ENCODE assay signal across 21 cellular contexts in the genomic region with DNA sequence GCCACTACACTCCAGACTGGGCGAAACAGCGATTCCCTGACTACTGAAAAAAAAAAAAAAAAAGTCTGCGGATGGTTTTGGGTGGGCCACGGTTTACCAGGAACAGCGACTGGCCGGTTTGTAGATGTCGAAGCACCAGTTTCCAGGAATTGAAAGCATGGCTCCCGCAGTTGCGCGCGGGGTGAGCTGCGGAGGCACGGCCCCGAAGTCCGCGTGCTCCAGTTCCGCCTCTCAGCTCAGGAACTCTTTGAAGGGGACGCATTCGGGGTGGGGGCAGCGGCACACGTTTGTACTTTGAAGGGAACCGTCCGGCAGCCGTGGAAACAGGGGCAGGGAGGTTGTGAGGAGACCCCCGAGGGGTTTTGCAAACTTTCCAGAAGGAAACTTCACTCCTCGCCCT. TPM values are rescaled to one million over a fixed set of nuclear protein-coding genes. Genes with fewer than 3 reads are reported as not detected.
DNase-seq lines count a peak whose midpoint lies in the region; ATAC-seq, FAIRE-seq and TF ChIP-seq lines count a peak whose summit lies in the region.
"Had no signal": no experiment of that assay in that cellular context is flagged by ENCODE, and none has a peak within 500 bp of the region (broad histone marks: within the 10 kb centered on the region; RNA-seq: fewer than 3 reads in every experiment).

No MANE protein-coding gene starts in this region.

- 0 out of 4 replicates have a peak overlapping the region, but pooled peaks of 1 of the 2 experiments have one; percentile 45 for H3K9ac ChIP-seq in K562 (ENCODE audit: insufficient read depth in 1 of 2, low read depth in 2 of 2, low read length in 2 of 2)

- H3K27me3 ChIP-seq in H7 (ENCODE audit: control insufficient read depth, insufficient read depth, low read length) (no peaks in the 10 kb centered on the region), K562 (ENCODE audit: control insufficient read depth in 2 of 2, insufficient read depth in 2 of 2, low read length in 2 of 2) (peaks cover 5 to 27% of the 10 kb centered on the region in 2 experiments; a peak in 3 of 5 replicates), spleen (replicated peaks in 1 of 7) (peaks cover 0 to 57% (median 2%) of the 10 kb centered on the region in 7 donors)

- CTCF ChIA-PET in K562 (lab: Yijun Ruan, JAX; ENCODE audit: low intra/inter-chr PET ratio): no interaction called here

- no peaks in the 10 kb centered on the region for H3K79me2 ChIP-seq in K562 (ENCODE audit: control insufficient read depth, insufficient read depth, low read length)

- H3K36me3 ChIP-seq in H7 (replicated peaks; ENCODE audit: control insufficient read depth, insufficient read depth, low read length) (no peaks in the 10 kb centered on the region), K562 (ENCODE audit: control insufficient read depth, insufficient read depth, low read length) (no peaks in the 10 kb centered on the region), spleen (no peaks in the 10 kb centered on the region)
- H3K36me3 ChIP-seq: HAP-1 had no signal

- ATAC-seq in K562: no peak

- WGBS in K562 (ENCODE audit: insufficient coverage, low coverage, missing lambda C conversion rate): 16% methylated on average over 7 of the region's 26 CpGs
- WGBS in spleen, 5 donors: 87 to 93% (median 90%) methylated on average over 23 to 26 of the region's 26 CpGs

- H4K20me1 ChIP-seq in K562 (replicated peaks; ENCODE audit: control insufficient read depth, insufficient read depth, low read length): no peaks in the 10 kb centered on the region

- no TSS peak for BruUV-seq in K562 (replicated peaks; lab: Mats Ljungman, UMichigan)

- in situ Hi-C loops in K562 (cut with MboI): no loop called here

- H3K4me1 ChIP-seq in K562 (replicated peaks in 1 of 2; ENCODE audit: control insufficient read depth in 2 of 2, insufficient read depth in 2 of 2, low read length in 2 of 2) (peaks cover 0 to 12% of the 10 kb centered on the region in 2 experiments; a peak in 3 of 5 replicates), spleen (no peaks in the 10 kb centered on the region)

- TF ChIP-seq CTCF in K562 (IDR thresholded peaks at IDR 0.05 in 2 of 3, conservative IDR thresholded peaks at IDR 0.05 in 1 of 3; ENCODE audit: insufficient read depth in 2 of 3, low read depth in 1 of 3, low read length in 3 of 3): no peak
- TF ChIP-seq CTCF in spleen (IDR thresholded peaks at IDR 0.05 in 8 of 11, conservative IDR thresholded peaks at IDR 0.05 in 3 of 11): no peak

- TF ChIP-seq RAD21 in K562 (CRISPR knock-in tag; conservative IDR thresholded peaks at IDR 0.05 in 1 of 2, IDR thresholded peaks at IDR 0.05 in 1 of 2): no peak

- H3K4me3 ChIP-seq in H7 (ENCODE audit: insufficient read depth, low read depth, low read length) (no peak overlapping the region), K562 (no peak overlapping the region), spleen (no peak overlapping the region)
- H3K4me3 ChIP-seq: HAP-1 had no signal

- H3K9me3 ChIP-seq in K562 (replicated peaks; ENCODE audit: control insufficient read depth, insufficient read depth, low read depth, low read length) (no peaks in the 10 kb centered on the region), spleen (no peaks in the 10 kb centered on the region)
- H3K9me3 ChIP-seq: HAP-1 had no signal

- no peak for TF ChIP-seq POLR2A in K562 (conservative IDR thresholded peaks at IDR 0.05)
- TF ChIP-seq POLR2A in spleen (IDR thresholded peaks at IDR 0.05): no peak

- TF ChIP-seq EP300 in K562 (IDR thresholded peaks at IDR 0.05; ENCODE audit: low read length): no peak

- POLR2A ChIA-PET in K562 (lab: Yijun Ruan, JAX): no interaction called here

- intact Hi-C loops in K562 (cut with micrococcal nuclease) (loop anchor here (10.0 kb wide), 1 partner anchor 46 kb away; no protein-coding TSS in a partner anchor), spleen (cut with DNase I; ENCODE audit: low total_unique reads) (no loop called here)

- DNase-seq in H7 (peak; percentile 27), K562 (ENCODE audit: extremely low read depth in 1 of 4, low spot score in 3 of 4) (no peak), spleen (peak; percentile 69), HPDE6-E6E7 (ENCODE audit: extremely low spot score) (no peak), frontal cortex (ENCODE audit: low spot score in 2 of 2) (no peak), T1000 (lab: John Stamatoyannopoulos, UW) (no peak)
- DNase-seq: C1 segment of cervical spinal cord; Calu3; CD4-positive, alpha-beta memory T cell; COR-L47; DMS53; DMS79 treated with DMSO at 0.1 percent for 48 hours; GOT3; HFFc6 had no signal

- H3K4me2 ChIP-seq in K562 (ENCODE audit: insufficient read depth, low read length): peak overlapping the region; percentile 32; the same call in 1 of the 2 replicates

- FAIRE-seq in K562 (lab: Jason Lieb, UNC) (no peak), frontal cortex (lab: Jason Lieb, UNC) (no peak)
- FAIRE-seq: G401.6, GM12892, GM19239 had no signal

- H2AFZ ChIP-seq in K562 (ENCODE audit: low read depth, low read length): no peak overlapping the region

- H3K27ac ChIP-seq in K562 (ENCODE audit: extremely low read depth, low read depth, low read length) (no peak overlapping the region), spleen (no peak overlapping the region)

- no peaks in the 10 kb centered on the region for H3K9me1 ChIP-seq in K562 (ENCODE audit: control insufficient read depth, insufficient read depth, low read length)

TF ChIP-seq in K562, 482 proteins besides CTCF, POLR2A, EP300 and RAD21:
- TF ChIP-seq E2F6 (IDR thresholded peaks at IDR 0.05; ENCODE audit: borderline replicate concordance in 1 of 2, extremely low read depth in 1 of 2, insufficient read depth in 1 of 2, insufficient read length in 1 of 2, low read depth in 1 of 2, low read length in 1 of 2, poor library complexity in 1 of 2, severe bottlenecking in 1 of 2) (peak in 1 of 2 experiments; percentile 58), ZNF408 (CRISPR knock-in tag; IDR thresholded peaks at IDR 0.05; ENCODE audit: low read depth) (no peak)
TF ChIP-seq in K562: peak in this region for 1.

RNA-seq across cellular contexts. Expression of gene PABPC3, which starts 27.1 kb away (rescaled TPM):
- total RNA-seq in H7 (2014; rRNA removed; shearing (Covaris generic)): 0.03 and 0.04 TPM in 2 replicates
- 0.46 TPM in 1 of 2 replicates, not detected in the other for total RNA-seq in K562 (2011; cell fraction: chromatin; rRNA removed; ENCODE audit: low replicate concordance)
- not detected in 2 replicates for total RNA-seq in K562 (2011; cell fraction: nucleolus; rRNA removed)
- total RNA-seq in K562 (2011; cell fraction: nucleoplasm; rRNA removed): 0.15 TPM in 1 of 2 replicates, not detected in the other
- total RNA-seq in K562 (2014; rRNA removed) (0.04 and 0.05 TPM in 2 replicates), K562 (2014; rRNA removed; fragmentation: Illumina TruSeq; extraction: Trizol) (0.25 and 0.26 TPM in 2 replicates), K562 (2015; rRNA removed; fragmentation: Illumina TruSeq; extraction: Trizol) (0.07 and 0.08 TPM in 2 replicates), K562 (2021) (0.18 and 0.29 TPM in 2 replicates), spleen (under 1 TPM; 0.20 to 0.38 (median 0.30) TPM), frontal cortex (0.41 TPM)
- polyA plus RNA-seq in K562 (2011; rRNA removed) (0.41 and 0.49 TPM in 2 replicates), K562 (2014; fragmentation: Illumina TruSeq; extraction: Trizol) (0.64 and 0.80 TPM in 2 replicates), K562 (2014; fragmentation: Nextera tagmentation; extraction: Ambion mirVana) (under 1 TPM; 0.18 to 0.32 TPM), K562 (2014; rRNA removed) (0.12 and 0.20 TPM in 2 replicates), spleen (under 1 TPM; 0.03 to 0.21 (median 0.13) TPM)
- polyA plus RNA-seq in K562 (2011; cell fraction: cytosol; rRNA removed): 0.10 and 0.13 TPM in 2 replicates
- 0.03 and 0.10 TPM in 2 replicates for polyA plus RNA-seq in K562 (2011; cell fraction: nucleus; rRNA removed)
- polyA plus RNA-seq in K562 (2012): 0.42 and 0.51 TPM in 2 replicates
- polyA minus RNA-seq in K562 (2011; rRNA and poly(A)+ RNA removed): 0.49 and 0.63 TPM in 2 replicates
- polyA minus RNA-seq in K562 (2011; cell fraction: cytosol; rRNA and poly(A)+ RNA removed): not detected in 2 replicates
- not detected in 2 replicates for polyA minus RNA-seq in K562 (2011; cell fraction: nucleus; rRNA and poly(A)+ RNA removed)
- total RNA-seq: A172, A673 had no signal
- polyA plus RNA-seq: BJ had no signal

Comparison
In these comparisons a context has a peak if more than half of its experiments do, and no peak if none do; other contexts are left out.
1. DNase-seq: peak in H7 (single experiment) and spleen (single experiment); none in K562 (0 of 4), HPDE6-E6E7 (single experiment), frontal cortex (0 of 2) and T1000 (single experiment).